ENCODE assay signal across 1 cellular context in genomic region chr11:134277176-134278001, GRCh38.
TF ChIP-seq lines count a peak whose summit lies in the region.

No MANE protein-coding gene starts in this region.

TF ChIP-seq in WTC11, 78 proteins besides CTCF, POLR2A, EP300 and RAD21 (continued from another document):
- TF ChIP-seq PRDM15 (CRISPR knock-in tag; IDR thresholded peaks at IDR 0.05) (0 out of 2 replicates have a peak, but pooled peaks have one; percentile 5), ELF4 (CRISPR knock-in tag; IDR thresholded peaks at IDR 0.05; ENCODE audit: low read depth) (no peak), TEAD4 (CRISPR knock-in tag; IDR thresholded peaks at IDR 0.05) (no peak), PRRX2 (CRISPR knock-in tag; IDR thresholded peaks at IDR 0.05) (no peak), SMAD3 (CRISPR knock-in tag; IDR thresholded peaks at IDR 0.05; ENCODE audit: borderline replicate concordance) (no peak), JAZF1 (CRISPR knock-in tag; IDR thresholded peaks at IDR 0.05) (no peak), USF2 (CRISPR knock-in tag; IDR thresholded peaks at IDR 0.05) (peak; percentile 28; the same call in 1 of the 2 replicates), AR (CRISPR knock-in tag; IDR thresholded peaks at IDR 0.05) (no peak), RELA (CRISPR knock-in tag; IDR thresholded peaks at IDR 0.05; ENCODE audit: borderline replicate concordance) (no peak)
